ENCODE assay signal across 1 cellular context in genomic region chr5:150286820-150287219, GRCh38.
TF ChIP-seq lines count a peak whose summit lies in the region.

No MANE protein-coding gene starts in this region.

TF ChIP-seq in HepG2, 621 proteins besides CTCF, POLR2A, EP300 and RAD21 (continued from another document):
- TF ChIP-seq ZBTB4 (CRISPR knock-in tag; IDR thresholded peaks at IDR 0.05; ENCODE audit: borderline replicate concordance): no peak
- TF ChIP-seq HNRNPUL1 (IDR thresholded peaks at IDR 0.05; ENCODE audit: low read depth, low read length): no peak
- peak; percentile 34; the same call in 1 of the 2 replicates for TF ChIP-seq CBX5 (CRISPR knock-in tag; IDR thresholded peaks at IDR 0.05; ENCODE audit: borderline replicate concordance)
- TF ChIP-seq GATAD1 (CRISPR knock-in tag; IDR thresholded peaks at IDR 0.05): 0 out of 2 replicates have a peak, but pooled peaks have one; percentile 17
- TF ChIP-seq XRCC5 (optimal IDR thresholded peaks at IDR 0.05; ENCODE audit: low read length): peak; percentile 89
- TF ChIP-seq NR2F1 (CRISPR knock-in tag; IDR thresholded peaks at IDR 0.05): 0 out of 4 replicates have a peak, but pooled peaks of 1 of the 2 experiments have one; percentile 7
- no peak for TF ChIP-seq KAT2B (IDR thresholded peaks at IDR 0.05; ENCODE audit: borderline replicate concordance, low read depth, low read length)
- TF ChIP-seq ZNF740 (CRISPR knock-in tag; IDR thresholded peaks at IDR 0.05): 0 out of 2 replicates have a peak, but pooled peaks have one; percentile 31
- TF ChIP-seq FOXA3 (CRISPR knock-in tag; IDR thresholded peaks at IDR 0.05): peak; percentile 24; the same call in 1 of the 2 replicates
